Comparison of ENCODE assay signal across 1 cellular context in the genomic region with DNA sequence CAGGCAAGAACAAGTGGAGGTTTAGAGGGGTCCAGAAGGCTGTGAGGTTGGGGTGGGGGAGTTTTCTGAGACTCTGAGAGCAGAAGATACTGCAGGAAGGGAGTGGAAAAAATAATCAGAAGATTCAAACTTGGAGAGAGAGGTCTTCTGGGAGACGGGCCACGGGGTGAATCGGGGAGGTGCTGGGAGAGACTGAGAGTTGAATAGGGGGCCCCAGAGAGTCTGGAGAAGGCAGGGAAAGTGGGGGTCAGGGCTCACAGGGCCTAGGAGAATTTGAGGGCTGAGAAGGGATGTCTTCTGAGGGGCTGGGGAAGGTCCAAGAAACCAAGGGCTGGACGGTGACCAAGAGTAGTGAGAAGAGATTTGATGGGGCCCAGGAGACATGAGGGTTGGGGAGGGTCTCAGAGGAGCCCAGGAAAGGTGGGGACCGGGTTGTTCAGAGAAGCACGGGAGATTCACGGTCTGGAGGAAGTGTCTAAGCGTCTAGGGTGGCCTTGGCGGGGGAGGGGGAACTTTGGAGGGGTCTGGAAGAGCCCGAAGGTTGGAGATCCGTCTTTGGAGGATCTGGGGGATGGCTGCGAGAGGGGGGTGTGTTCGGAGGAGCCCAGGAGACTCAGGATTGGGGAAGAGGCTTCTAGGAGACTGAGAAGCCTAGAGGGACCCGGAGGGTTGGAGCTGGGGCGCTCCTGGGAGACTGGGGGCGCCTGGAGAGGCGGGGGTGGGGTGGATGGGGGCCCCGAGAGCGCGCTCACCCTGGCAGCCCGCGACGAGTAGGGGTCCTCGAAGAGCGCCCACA.
TF ChIP-seq lines count a peak whose summit lies in the region.

No MANE protein-coding gene starts in this region.

TF ChIP-seq in neural cell, 6 proteins besides CTCF, POLR2A, EP300 and RAD21:
- no peak for TF ChIP-seq SMC3 (conservative IDR thresholded peaks at IDR 0.05; ENCODE audit: poor library complexity)
- TF ChIP-seq POLR2AphosphoS5 (IDR thresholded peaks at IDR 0.05), result no peak
- no peak for TF ChIP-seq MXI1 (conservative IDR thresholded peaks at IDR 0.05; ENCODE audit: poor library complexity, severe bottlenecking)
- TF ChIP-seq EZH2 (IDR thresholded peaks at IDR 0.05; ENCODE audit: borderline replicate concordance, insufficient read depth, low read length, poor library complexity, severe bottlenecking), result no peak
- no peak for TF ChIP-seq TAF1 (IDR thresholded peaks at IDR 0.05; ENCODE audit: low read depth)
- TF ChIP-seq, protein P1, sequence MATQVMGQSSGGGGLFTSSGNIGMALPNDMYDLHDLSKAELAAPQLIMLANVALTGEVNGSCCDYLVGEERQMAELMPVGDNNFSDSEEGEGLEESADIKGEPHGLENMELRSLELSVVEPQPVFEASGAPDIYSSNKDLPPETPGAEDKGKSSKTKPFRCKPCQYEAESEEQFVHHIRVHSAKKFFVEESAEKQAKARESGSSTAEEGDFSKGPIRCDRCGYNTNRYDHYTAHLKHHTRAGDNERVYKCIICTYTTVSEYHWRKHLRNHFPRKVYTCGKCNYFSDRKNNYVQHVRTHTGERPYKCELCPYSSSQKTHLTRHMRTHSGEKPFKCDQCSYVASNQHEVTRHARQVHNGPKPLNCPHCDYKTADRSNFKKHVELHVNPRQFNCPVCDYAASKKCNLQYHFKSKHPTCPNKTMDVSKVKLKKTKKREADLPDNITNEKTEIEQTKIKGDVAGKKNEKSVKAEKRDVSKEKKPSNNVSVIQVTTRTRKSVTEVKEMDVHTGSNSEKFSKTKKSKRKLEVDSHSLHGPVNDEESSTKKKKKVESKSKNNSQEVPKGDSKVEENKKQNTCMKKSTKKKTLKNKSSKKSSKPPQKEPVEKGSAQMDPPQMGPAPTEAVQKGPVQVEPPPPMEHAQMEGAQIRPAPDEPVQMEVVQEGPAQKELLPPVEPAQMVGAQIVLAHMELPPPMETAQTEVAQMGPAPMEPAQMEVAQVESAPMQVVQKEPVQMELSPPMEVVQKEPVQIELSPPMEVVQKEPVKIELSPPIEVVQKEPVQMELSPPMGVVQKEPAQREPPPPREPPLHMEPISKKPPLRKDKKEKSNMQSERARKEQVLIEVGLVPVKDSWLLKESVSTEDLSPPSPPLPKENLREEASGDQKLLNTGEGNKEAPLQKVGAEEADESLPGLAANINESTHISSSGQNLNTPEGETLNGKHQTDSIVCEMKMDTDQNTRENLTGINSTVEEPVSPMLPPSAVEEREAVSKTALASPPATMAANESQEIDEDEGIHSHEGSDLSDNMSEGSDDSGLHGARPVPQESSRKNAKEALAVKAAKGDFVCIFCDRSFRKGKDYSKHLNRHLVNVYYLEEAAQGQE (IDR thresholded peaks at IDR 0.05; ENCODE audit: borderline replicate concordance), result no peak
